Comparison of ENCODE assay signal across 18 cellular contexts in the genomic region with DNA sequence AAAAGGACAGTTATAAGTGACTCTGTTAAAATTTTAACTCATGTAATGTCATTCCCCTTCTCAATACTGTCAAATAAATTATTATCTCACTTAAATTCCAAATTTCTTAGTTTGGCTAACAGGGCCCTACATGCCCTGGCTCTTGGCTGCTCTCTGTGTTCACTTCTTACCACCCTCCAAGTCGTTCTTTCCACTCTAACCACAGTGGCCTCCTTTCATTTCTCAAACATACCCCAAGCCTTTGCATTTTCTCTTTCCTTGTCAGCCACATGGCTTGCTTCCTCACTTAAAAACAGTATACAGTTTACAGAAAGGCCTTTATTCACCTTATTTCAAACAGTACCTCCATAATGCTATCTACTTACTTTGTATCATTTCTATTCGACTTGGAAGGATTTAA.
"Had no signal": no experiment of that assay in that cellular context is flagged by ENCODE, and none has a peak within 500 bp of the region (broad histone marks: within the 10 kb centered on the region; RNA-seq: fewer than 3 reads in every experiment).

No MANE protein-coding gene starts in this region.

- H3K4me1 Mint-ChIP-seq: nephron had no signal

- H3K9me3 Mint-ChIP-seq: activated T-helper 1 cell treated with anti-CD3 and anti-CD28 coated beads, Interleukin-12 subunit alpha, Interleukin-12 subunit beta, Interleukin-2, Interleukin-4 antibody, amounts not matched to agents 30 ng/mL and 10 ng/mL and 1 ng/mL, durations not matched to agents 14 hours and 24 hours and 36 hours; nephron had no signal

- H3K27me3 Mint-ChIP-seq: dendritic cell treated with granulocyte-macrophage colony-stimulating factor and Interleukin-4, amounts not matched to agents 40 ng/mL and 50 ng/mL, for 4 days had no signal

- ATAC-seq: activated naive CD4-positive, alpha-beta T cell treated with anti-CD3 and anti-CD28 coated beads, Interleukin-2, amount 50 U/mL, for 72 hours; heart right ventricle; stimulated activated naive CD8-positive, alpha-beta T cell treated with anti-CD3 and anti-CD28 coated beads, Interleukin-15, Interleukin-2, amounts not matched to agents 100 U/mL and 50 U/mL, for 24 hours had no signal

- H3K27ac Mint-ChIP-seq: activated naive CD4-positive, alpha-beta T cell treated with anti-CD3 and anti-CD28 coated beads, Interleukin-2, amount 50 U/mL, for 72 hours; activated T-helper 1 cell treated with anti-CD3 and anti-CD28 coated beads, Interleukin-12 subunit alpha, Interleukin-12 subunit beta, Interleukin-2, Interleukin-4 antibody, amounts not matched to agents 30 ng/mL and 10 ng/mL and 1 ng/mL, durations not matched to agents 14 hours and 24 hours and 36 hours; dendritic cell treated with granulocyte-macrophage colony-stimulating factor and Interleukin-4, amounts not matched to agents 40 ng/mL and 50 ng/mL, for 4 days; nephron had no signal

- H3K4me3 Mint-ChIP-seq: activated T-helper 1 cell treated with anti-CD3 and anti-CD28 coated beads, Interleukin-12 subunit alpha, Interleukin-12 subunit beta, Interleukin-2, Interleukin-4 antibody, amounts not matched to agents 30 ng/mL and 10 ng/mL and 1 ng/mL, durations not matched to agents 14 hours and 24 hours and 36 hours; dendritic cell treated with granulocyte-macrophage colony-stimulating factor and Interleukin-4, amounts not matched to agents 40 ng/mL and 50 ng/mL, for 4 days; nephron had no signal

- H3K36me3 Mint-ChIP-seq: activated naive CD4-positive, alpha-beta T cell treated with anti-CD3 and anti-CD28 coated beads, Interleukin-2, amount 50 U/mL, for 72 hours had no signal

- DNase-seq: activated CD4-positive, alpha-beta T cell treated with anti-CD3 and anti-CD28 coated beads for 1 hour; activated CD8-positive, alpha-beta memory T cell treated with anti-CD3 and anti-CD28 coated beads for 24 hours; activated gamma-delta T cell treated with Interleukin-2 at 50 U/mL for 16 hours; effector memory CD4-positive, alpha-beta T cell; heart right ventricle; kidney glomerular epithelial cell; left ventricle myocardium inferior; mammary epithelial cell; midbrain; occipital lobe; retina; stimulated activated CD4-positive, alpha-beta T cell treated with anti-CD3 and anti-CD28 coated beads, Interleukin-2, amount 100 ng/mL, for 24 hours; stimulated activated naive CD8-positive, alpha-beta T cell treated with anti-CD3 and anti-CD28 coated beads, Interleukin-15, Interleukin-2, amounts not matched to agents 100 U/mL and 50 U/mL, for 24 hours; substantia nigra had no signal
